Comparison of ENCODE assay signal across 14 cellular contexts in the genomic region with DNA sequence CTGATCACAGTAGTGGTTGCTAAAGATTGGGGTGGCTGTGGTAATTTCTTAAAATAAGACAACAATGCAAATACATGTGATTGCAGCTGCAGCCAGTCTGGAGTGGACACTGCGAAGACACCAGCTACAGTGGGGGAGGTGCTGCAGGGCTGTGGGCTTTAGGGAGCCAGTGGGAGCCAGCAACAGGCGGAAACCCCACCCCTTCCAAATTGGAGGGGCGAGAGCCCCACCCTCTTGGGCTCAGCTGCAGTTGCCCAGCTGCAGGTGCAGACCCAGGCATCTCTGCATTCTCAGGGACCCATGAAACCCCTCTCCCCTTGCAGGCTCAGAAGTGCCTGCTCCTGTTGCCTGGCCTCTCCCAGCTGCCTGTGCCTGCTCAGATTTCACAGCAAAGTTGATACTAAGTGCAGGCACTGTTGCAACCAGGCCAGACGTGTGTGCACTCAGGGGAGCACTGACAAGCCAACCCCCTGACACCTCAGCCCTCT.
DNase-seq lines count a peak whose midpoint lies in the region; ATAC-seq, FAIRE-seq and TF ChIP-seq lines count a peak whose summit lies in the region.
"Had no signal": no experiment of that assay in that cellular context is flagged by ENCODE, and none has a peak within 500 bp of the region (broad histone marks: within the 10 kb centered on the region; RNA-seq: fewer than 3 reads in every experiment).

No MANE protein-coding gene starts in this region.

- FAIRE-seq in kidney (lab: Jason Lieb, UNC): no peak

- WGBS in GM23248 (ENCODE audit: low coverage in 1 of 2, low lambda C conversion rate in 2 of 2, missing lambda C conversion rate in 2 of 2), 2 experiments: 82 to 83% methylated on average over 4 of the region's 4 CpGs

- in situ Hi-C loops in GM23248 (cut with MboI): no loop called here

- peaks cover 0 to 6% of the 10 kb centered on the region in 2 donors for H3K4me1 ChIP-seq in kidney (ENCODE audit: control insufficient read depth in 1 of 2, insufficient read depth in 1 of 2, low read depth in 1 of 2, low read length in 2 of 2)
- H3K4me1 ChIP-seq in GM23248 (ENCODE audit: insufficient read depth): no peaks in the 10 kb centered on the region
- no peaks in the 10 kb centered on the region for H3K4me1 ChIP-seq in uterus
- H3K4me1 ChIP-seq: thyroid gland had no signal

- H3K9me2 ChIP-seq in GM23248 (ENCODE audit: insufficient read depth): no peaks in the 10 kb centered on the region

- TF ChIP-seq CTCF in kidney (IDR thresholded peaks at IDR 0.05; ENCODE audit: borderline replicate concordance, extremely low read depth, insufficient read depth) (no peak), uterus (IDR thresholded peaks at IDR 0.05) (no peak)

- peak; percentile 34 for ATAC-seq in HG02623 (IDR thresholded peaks at IDR 0.05; ENCODE audit: unreplicated experiment)
- no peak for ATAC-seq in GM19452 (IDR thresholded peaks at IDR 0.05; ENCODE audit: unreplicated experiment)

- H3K27me3 ChIP-seq in GM23248 (replicated peaks; ENCODE audit: insufficient read depth): no peaks in the 10 kb centered on the region
- no peaks in the 10 kb centered on the region for H3K27me3 ChIP-seq in uterus
- H3K27me3 ChIP-seq: thyroid gland had no signal

- no peaks in the 10 kb centered on the region for H3K79me2 ChIP-seq in GM23248 (ENCODE audit: insufficient read depth)

- DNase-seq in NCI-H1417 (lab: John Stamatoyannopoulos, UW) (peak; percentile 8 to 64 (median 51)), NCI-H1417 treated with DMSO at 0.1 percent for 48 hours (lab: John Stamatoyannopoulos, UW) (no peak), NCI-H2171 treated with DMSO at 0.1 percent for 48 hours (lab: John Stamatoyannopoulos, UW) (peak; percentile 86), kidney (peak; percentile 41), GM23248 (no peak), uterus (no peak)
- DNase-seq: 8988T; activated CD4-positive, alpha-beta T cell treated with anti-CD3 and anti-CD28 coated beads for 4 hours; activated T-cell treated with anti-CD3 and anti-CD28 coated beads, Interleukin-2, amount 50 U/mL, for 48 hours; NCI-H1930; T-helper 1 cell; thyroid gland had no signal

- H3K36me3 ChIP-seq in kidney (ENCODE audit: control insufficient read depth in 1 of 2, insufficient read depth in 2 of 2, low read length in 2 of 2) (no peaks in the 10 kb centered on the region), GM23248 (ENCODE audit: low read depth) (no peaks in the 10 kb centered on the region), uterus (no peaks in the 10 kb centered on the region)
- H3K36me3 ChIP-seq: thyroid gland had no signal

- no peak for TF ChIP-seq POLR2A in uterus (IDR thresholded peaks at IDR 0.05)

- no peak overlapping the region for H3K27ac ChIP-seq in kidney (ENCODE audit: low read depth in 2 of 2, low read length in 2 of 2)
- no peak overlapping the region for H3K27ac ChIP-seq in GM23248
- H3K27ac ChIP-seq in uterus: no peak overlapping the region
- H3K27ac ChIP-seq: thyroid gland had no signal

- intact Hi-C loops in kidney (cut with DNase I): no loop called here
- intact Hi-C loops in uterus (cut with DNase I; ENCODE audit: low total_unique reads): no loop called here

- H3K4me3 ChIP-seq in kidney (ENCODE audit: low read length in 2 of 2) (no peak overlapping the region), GM23248 (no peak overlapping the region), uterus (no peak overlapping the region)
- H3K4me3 ChIP-seq: thyroid gland had no signal

- H3K4me2 ChIP-seq in GM23248 (ENCODE audit: unreplicated experiment): no peak overlapping the region

- peaks cover 0 to 4% of the 10 kb centered on the region in 2 donors for H3K9me3 ChIP-seq in kidney (ENCODE audit: control insufficient read depth in 1 of 2, low read length in 2 of 2)
- H3K9me3 ChIP-seq in GM23248 (ENCODE audit: low read depth): no peaks in the 10 kb centered on the region
- no peaks in the 10 kb centered on the region for H3K9me3 ChIP-seq in uterus
- H3K9me3 ChIP-seq: thyroid gland had no signal

- no peak overlapping the region for H2AFZ ChIP-seq in GM23248

- H3F3A ChIP-seq in GM23248 (ENCODE audit: insufficient read depth): no peaks in the 10 kb centered on the region

- H3K9ac ChIP-seq in kidney (ENCODE audit: low read length in 2 of 2): no peak overlapping the region
- H3K9ac ChIP-seq in GM23248: no peak overlapping the region

- no peaks in the 10 kb centered on the region; the same call in 1 of the 2 replicates for H4K20me1 ChIP-seq in GM23248 (ENCODE audit: insufficient read depth)

Comparison
In these comparisons a context has a peak if more than half of its experiments do, and no peak if none do; other contexts are left out.
1. DNase-seq: peak in NCI-H1417 (3 of 3), NCI-H2171 treated with DMSO at 0.1 percent for 48 hours (single experiment) and kidney (single experiment); none in NCI-H1417 treated with DMSO at 0.1 percent for 48 hours (single experiment), GM23248 (single experiment) and uterus (0 of 2).